12 cellular contexts compared by ENCODE assay signal in the genomic region with DNA sequence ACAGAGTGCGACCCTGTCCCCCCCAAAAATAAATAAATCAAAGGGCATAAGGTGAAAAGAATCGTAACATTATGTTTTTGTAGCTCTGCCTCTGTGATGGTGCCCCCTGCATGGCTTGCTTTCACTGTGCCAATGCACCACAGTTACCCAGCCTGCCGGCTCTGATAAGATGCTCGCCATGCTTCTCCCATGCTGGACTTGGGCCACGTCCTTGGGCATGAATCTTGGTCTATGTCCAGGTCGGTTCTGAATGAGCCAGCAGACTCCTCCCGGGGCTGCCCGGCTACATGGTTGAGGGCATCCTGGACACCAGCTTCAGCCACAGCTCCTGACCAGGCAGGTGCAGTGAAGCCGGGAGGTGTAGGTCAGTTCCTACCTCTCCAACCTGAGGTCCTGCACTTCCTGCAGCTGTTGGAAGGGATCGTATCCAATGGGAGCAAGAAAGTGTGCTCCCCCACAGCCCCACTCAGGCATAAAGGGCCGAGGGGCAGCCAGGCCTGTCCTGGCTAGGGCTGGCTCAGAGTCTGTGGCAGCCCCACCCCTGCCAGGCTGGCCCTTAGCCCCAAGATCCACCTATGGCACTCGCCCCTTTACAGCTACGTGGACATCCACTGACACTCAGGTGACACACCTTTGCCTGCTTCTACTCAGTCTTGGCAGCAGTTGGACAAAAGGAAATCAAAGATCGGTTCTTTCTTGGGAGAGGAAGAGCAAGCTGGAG. TPM values are rescaled to one million over a fixed set of nuclear protein-coding genes. Genes with fewer than 3 reads are reported as not detected.
DNase-seq lines count a peak whose midpoint lies in the region; FAIRE-seq and TF ChIP-seq lines count a peak whose summit lies in the region.
"Had no signal": no experiment of that assay in that cellular context is flagged by ENCODE, and none has a peak within 500 bp of the region (broad histone marks: within the 10 kb centered on the region; RNA-seq: fewer than 3 reads in every experiment).

No MANE protein-coding gene starts in this region.

- TF ChIP-seq CTCF in brain (conservative IDR thresholded peaks at IDR 0.05) (no peak), kidney (IDR thresholded peaks at IDR 0.05; ENCODE audit: borderline replicate concordance, extremely low read depth, insufficient read depth) (no peak)

- H3K27ac ChIP-seq in BLaER1 treated with 17β-estradiol and CSF1 and Interleukin-3, amounts not matched to agents 10 nM and 100 nM: no peak overlapping the region
- H3K27ac ChIP-seq in kidney (ENCODE audit: low read depth in 2 of 2, low read length in 2 of 2): peak overlapping the region; percentile 61 to 81
- H3K27ac ChIP-seq: VCaP had no signal

- peaks cover 6% of the 10 kb centered on the region for H3K36me3 Mint-ChIP-seq in brain

- no peak overlapping the region for H3K4me3 ChIP-seq in BLaER1 treated with 17β-estradiol and CSF1 and Interleukin-3, amounts not matched to agents 10 nM and 100 nM
- no peak overlapping the region for H3K4me3 ChIP-seq in kidney (ENCODE audit: low read length in 2 of 2)

- peak overlapping the region; percentile 54 to 93 (median 79) for H3K4me2 ChIP-seq in BLaER1 treated with 17β-estradiol and CSF1 and Interleukin-3, amounts not matched to agents 10 nM and 100 nM

- peaks cover 72% of the 10 kb centered on the region for H3K4me1 Mint-ChIP-seq in brain

- no peaks in the 10 kb centered on the region for H3K27me3 ChIP-seq in BLaER1 treated with 17β-estradiol and CSF1 and Interleukin-3, amounts not matched to agents 10 nM and 100 nM

- H3K27me3 Mint-ChIP-seq in brain: no peaks in the 10 kb centered on the region

- DNase-seq in kidney (no peak), renal cortical epithelial cell (ENCODE audit: low read depth) (peak; percentile 15), putamen (ENCODE audit: low spot score) (no peak), NCI-H2081 (lab: John Stamatoyannopoulos, UW) (no peak)
- no peak for DNase-seq in activated effector memory CD4-positive, alpha-beta T cell treated with Interleukin-2 at 50 U/mL for 16 hours
- DNase-seq in stimulated activated CD4-positive, alpha-beta T cell treated with anti-CD3 and anti-CD28 coated beads, Interleukin-4, amount 100 ng/mL, for 24 hours: no peak
- DNase-seq: activated effector memory CD4-positive, alpha-beta T cell treated with anti-CD3 and anti-CD28 coated beads, Interleukin-2, amount 50 U/mL, for 16 hours; stimulated activated CD4-positive, alpha-beta T cell treated with anti-CD3 and anti-CD28 coated beads, Interleukin-4, amount 100 ng/mL, for 1 hour had no signal

- FAIRE-seq in kidney (lab: Jason Lieb, UNC): no peak

- peak overlapping the region; percentile 88 to 99 (median 97) for H3K27ac Mint-ChIP-seq in brain
- H3K27ac Mint-ChIP-seq: B cell had no signal

- intact Hi-C loops in kidney (cut with DNase I): no loop called here

- H4K20me1 ChIP-seq in BLaER1 treated with 17β-estradiol and CSF1 and Interleukin-3, amounts not matched to agents 10 nM and 100 nM: no peaks in the 10 kb centered on the region

- H3K36me3 ChIP-seq in BLaER1 treated with 17β-estradiol and CSF1 and Interleukin-3, amounts not matched to agents 10 nM and 100 nM: no peaks in the 10 kb centered on the region
- no peaks in the 10 kb centered on the region for H3K36me3 ChIP-seq in kidney (ENCODE audit: control insufficient read depth in 1 of 2, insufficient read depth in 2 of 2, low read length in 2 of 2)

- H3K4me1 ChIP-seq in BLaER1 treated with 17β-estradiol and CSF1 and Interleukin-3, amounts not matched to agents 10 nM and 100 nM: peaks cover 37 to 65% (median 60%) of the 10 kb centered on the region in 10 experiments
- peaks cover 24 to 44% of the 10 kb centered on the region in 2 donors for H3K4me1 ChIP-seq in kidney (ENCODE audit: control insufficient read depth in 1 of 2, insufficient read depth in 1 of 2, low read depth in 1 of 2, low read length in 2 of 2)

- H3K9me3 ChIP-seq in BLaER1 treated with 17β-estradiol and CSF1 and Interleukin-3, amounts not matched to agents 10 nM and 100 nM (replicated peaks in 1 of 11): peaks cover 0 to 9% (median 0%) of the 10 kb centered on the region in 11 experiments; a peak in 3 of 22 replicates
- H3K9me3 ChIP-seq in kidney (ENCODE audit: control insufficient read depth in 1 of 2, low read length in 2 of 2): no peaks in the 10 kb centered on the region

- peaks cover 0 to 3% (median 0%) of the 10 kb centered on the region in 5 experiments for H3K9me3 Mint-ChIP-seq in brain

- H3K4me3 Mint-ChIP-seq in brain: peak overlapping the region in 4 of 5 experiments; percentile 61 to 80 (median 74)
- H3K4me3 Mint-ChIP-seq: B cell had no signal

- peak overlapping the region in 1 of 11 experiments; percentile 30; a peak in 2 of 22 replicates for H3K9ac ChIP-seq in BLaER1 treated with 17β-estradiol and CSF1 and Interleukin-3, amounts not matched to agents 10 nM and 100 nM
- H3K9ac ChIP-seq in kidney (ENCODE audit: low read length in 2 of 2): peak overlapping the region; percentile 19 to 57

RNA-seq across cellular contexts. Expression of a gene that starts 34.1 kb away (rescaled TPM):
- polyA plus RNA-seq in brain (ENCODE audit: insufficient read depth, low read depth, low replicate concordance) (11.4 TPM), kidney (ENCODE audit: insufficient read depth, low read depth, low replicate concordance) (9.1 TPM)
- total RNA-seq in kidney (31.5 TPM), renal cortical epithelial cell (32.3 and 69.4 TPM in 2 replicates)
- total RNA-seq: B cell had no signal

Comparison
In these comparisons a context has a peak if more than half of its experiments do, and no peak if none do; other contexts are left out.
1. H3K27ac ChIP-seq: peak in kidney (2 of 2); none in BLaER1 treated with 17β-estradiol and CSF1 and Interleukin-3, amounts not matched to agents 10 nM and 100 nM (0 of 11).